ENCODE assay signal across 30 cellular contexts in the genomic region with DNA sequence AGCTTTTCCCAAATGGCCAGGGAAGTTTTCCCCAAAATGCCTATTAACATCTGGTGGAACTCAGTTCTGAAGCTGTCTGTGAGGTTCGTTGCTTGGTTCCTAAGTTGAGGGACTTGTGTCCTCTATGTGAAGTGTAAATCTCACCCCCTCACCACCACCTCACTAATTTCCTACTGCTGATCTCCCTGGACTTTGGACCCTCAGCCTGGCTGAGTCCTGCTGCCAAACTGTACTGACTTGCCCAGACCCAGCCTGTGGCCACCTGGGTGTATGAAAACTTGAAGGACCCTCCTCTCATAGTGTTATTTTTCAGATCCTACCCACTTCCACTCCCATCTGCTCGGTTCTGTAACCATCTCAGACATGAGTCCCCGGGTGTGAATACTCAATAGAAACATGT.
"Had no signal": no experiment of that assay in that cellular context is flagged by ENCODE, and none has a peak within 500 bp of the region (broad histone marks: within the 10 kb centered on the region; RNA-seq: fewer than 3 reads in every experiment).

No MANE protein-coding gene starts in this region.

- H3K36me3 Mint-ChIP-seq: activated CD4-positive, alpha-beta memory T cell treated with anti-CD3 and anti-CD28 coated beads for 36 hours; activated naive CD8-positive, alpha-beta T cell; T-cell had no signal

- H3K4me1 Mint-ChIP-seq: activated CD4-positive, alpha-beta T cell treated with anti-CD3 and anti-CD28 coated beads, Interleukin-2, amount 10 ng/mL, durations not matched to agents 7 days and 5 days; T-cell had no signal

- H3K27ac ChIP-seq: brain microvascular endothelial cell, cardiac muscle cell, SK-N-MC, VCaP had no signal

- ATAC-seq: activated T-cell treated with anti-CD3 and anti-CD28 coated beads, Interleukin-2, amount 50 U/mL, for 4 hours; Panc1; Right ventricle myocardium inferior; T-cell had no signal

- H3K36me3 ChIP-seq: brain microvascular endothelial cell, cardiac muscle cell had no signal

- H3K9me3 Mint-ChIP-seq: activated CD4-positive, alpha-beta memory T cell treated with anti-CD3 and anti-CD28 coated beads for 36 hours; activated CD4-positive, alpha-beta T cell treated with anti-CD3 and anti-CD28 coated beads, Interleukin-2, amount 10 ng/mL, durations not matched to agents 7 days and 5 days; activated naive CD4-positive, alpha-beta T cell treated with anti-CD3 and anti-CD28 coated beads for 36 hours; activated T-cell treated with anti-CD3 and anti-CD28 coated beads, Interleukin-2, amount 50 U/mL, for 4 hours; T-cell had no signal

- H3K4me3 Mint-ChIP-seq: activated CD4-positive, alpha-beta memory T cell treated with anti-CD3 and anti-CD28 coated beads for 36 hours; activated CD4-positive, alpha-beta T cell treated with anti-CD3 and anti-CD28 coated beads, Interleukin-2, amount 10 ng/mL, durations not matched to agents 7 days and 5 days; activated naive CD4-positive, alpha-beta T cell treated with anti-CD3 and anti-CD28 coated beads for 36 hours; activated naive CD8-positive, alpha-beta T cell; activated T-cell treated with anti-CD3 and anti-CD28 coated beads, Interleukin-2, amount 50 U/mL, for 4 hours; T-cell had no signal

- H3K27ac Mint-ChIP-seq: activated CD4-positive, alpha-beta memory T cell treated with anti-CD3 and anti-CD28 coated beads for 36 hours; activated CD4-positive, alpha-beta T cell treated with anti-CD3 and anti-CD28 coated beads, Interleukin-2, amount 10 ng/mL, durations not matched to agents 7 days and 5 days; activated naive CD4-positive, alpha-beta T cell treated with anti-CD3 and anti-CD28 coated beads for 36 hours; activated naive CD8-positive, alpha-beta T cell; T-cell had no signal

- H3K27me3 ChIP-seq: brain microvascular endothelial cell, cardiac muscle cell had no signal

- FAIRE-seq: astrocyte, TTC549 had no signal

- H3K4me3 ChIP-seq: cardiac muscle cell, SK-N-MC had no signal

- DNase-seq: activated CD4-positive, alpha-beta memory T cell treated with anti-CD3 and anti-CD28 coated beads for 36 hours; activated CD4-positive, alpha-beta T cell treated with anti-CD3 and anti-CD28 coated beads, Interleukin-2, amount 10 ng/mL, durations not matched to agents 7 days and 5 days; activated CD4-positive, CD25-positive, alpha-beta regulatory T cell; activated CD8-positive, alpha-beta memory T cell treated with anti-CD3 and anti-CD28 coated beads for 24 hours; activated gamma-delta T cell; activated naive CD4-positive, alpha-beta T cell treated with anti-CD3 and anti-CD28 coated beads for 36 hours; activated T-cell treated with anti-CD3 and anti-CD28 coated beads, Interleukin-2, amount 50 U/mL, for 4 hours; amygdala; brain microvascular endothelial cell; KG1; NCI-H1092; NCI-H1417; NCI-H1930; NCI-H2107; NCI-H2171 treated with DMSO at 0.1 percent for 48 hours; NCI-H226; NK-92 treated with Interleukin-12 subunit alpha and Interleukin-12 subunit beta, amount 100 ng/mL, for 24 hours; OCI-M1; RPMI8226; T-cell; T-helper 2 cell; T1000 had no signal
